Comparison of ENCODE assay signal across 17 cellular contexts in genomic region chr1:17891205-17892110, GRCh38.
"Had no signal": no experiment of that assay in that cellular context is flagged by ENCODE, and none has a peak within 500 bp of the region (broad histone marks: within the 10 kb centered on the region; RNA-seq: fewer than 3 reads in every experiment).

No MANE protein-coding gene starts in this region.

- H3K36me3 Mint-ChIP-seq: activated naive CD8-positive, alpha-beta T cell; memory B cell; naive thymus-derived CD4-positive, alpha-beta T cell had no signal

- H3K4me3 Mint-ChIP-seq: activated CD4-positive, alpha-beta T cell treated with anti-CD3 and anti-CD28 coated beads, Interleukin-2, amount 10 ng/mL, durations not matched to agents 7 days and 5 days; activated naive CD8-positive, alpha-beta T cell; activated T-cell treated with anti-CD3 and anti-CD28 coated beads, Interleukin-2, amount 50 U/mL, for 4 hours; memory B cell; naive thymus-derived CD4-positive, alpha-beta T cell had no signal

- H2AFZ ChIP-seq: parathyroid adenoma had no signal

- H3K4me1 Mint-ChIP-seq: activated CD4-positive, alpha-beta T cell treated with anti-CD3 and anti-CD28 coated beads, Interleukin-2, amount 10 ng/mL, durations not matched to agents 7 days and 5 days; memory B cell; naive thymus-derived CD4-positive, alpha-beta T cell had no signal

- FAIRE-seq: kidney had no signal

- H3K9me3 ChIP-seq: left lung, neutrophil, tibial artery, uterus had no signal

- H3K36me3 ChIP-seq: left lung, neutrophil, tibial artery, uterus had no signal

- H3K27ac Mint-ChIP-seq: activated CD4-positive, alpha-beta T cell treated with anti-CD3 and anti-CD28 coated beads, Interleukin-2, amount 10 ng/mL, durations not matched to agents 7 days and 5 days; activated naive CD8-positive, alpha-beta T cell; memory B cell; naive thymus-derived CD4-positive, alpha-beta T cell had no signal

- ATAC-seq: activated CD4-positive, CD25-positive, alpha-beta regulatory T cell treated with anti-CD3 and anti-CD28 coated beads, Interleukin-2, amount 50 U/mL, for 24 hours; activated T-cell treated with anti-CD3 and anti-CD28 coated beads, Interleukin-2, amount 50 U/mL, for 4 hours; foreskin keratinocyte; naive thymus-derived CD4-positive, alpha-beta T cell had no signal

- DNase-seq: activated CD4-positive, alpha-beta T cell treated with anti-CD3 and anti-CD28 coated beads, Interleukin-2, amount 10 ng/mL, durations not matched to agents 7 days and 5 days; activated CD8-positive, alpha-beta memory T cell treated with anti-CD3 and anti-CD28 coated beads, Interleukin-2, amount 50 U/mL, for 4 hours; activated gamma-delta T cell; activated T-cell treated with anti-CD3 and anti-CD28 coated beads, Interleukin-2, amount 50 U/mL, for 4 hours; foreskin keratinocyte; kidney; left lung; naive thymus-derived CD4-positive, alpha-beta T cell; stimulated activated naive CD4-positive, alpha-beta T cell treated with Interleukin-2 at 50 U/mL for 16 hours; uterus had no signal

- H3K4me3 ChIP-seq: left lung, tibial artery, uterus had no signal

- H3K4me1 ChIP-seq: foreskin keratinocyte, left lung, parathyroid adenoma, uterus had no signal

- H3K9me3 Mint-ChIP-seq: activated CD4-positive, alpha-beta T cell treated with anti-CD3 and anti-CD28 coated beads, Interleukin-2, amount 10 ng/mL, durations not matched to agents 7 days and 5 days; activated T-cell treated with anti-CD3 and anti-CD28 coated beads, Interleukin-2, amount 50 U/mL, for 4 hours; memory B cell had no signal

- H3K27me3 Mint-ChIP-seq: activated CD4-positive, alpha-beta T cell treated with anti-CD3 and anti-CD28 coated beads, Interleukin-2, amount 10 ng/mL, durations not matched to agents 7 days and 5 days had no signal

- H3K9ac ChIP-seq: parathyroid adenoma had no signal

- H3K27ac ChIP-seq: epithelial cell of prostate, foreskin keratinocyte, left lung, neutrophil, parathyroid adenoma, tibial artery, uterus had no signal

- H3K27me3 ChIP-seq: uterus had no signal
